Comparison of ENCODE assay signal across 26 cellular contexts in genomic region chr7:143315782-143316181, GRCh38. TPM values are rescaled to one million over a fixed set of nuclear protein-coding genes. Genes with fewer than 3 reads are reported as not detected.
DNase-seq lines count a peak whose midpoint lies in the region; ATAC-seq, FAIRE-seq and TF ChIP-seq lines count a peak whose summit lies in the region.
"Had no signal": no experiment of that assay in that cellular context is flagged by ENCODE, and none has a peak within 500 bp of the region (broad histone marks: within the 10 kb centered on the region; RNA-seq: fewer than 3 reads in every experiment).

Gene CLCN1 (plus strand): TSS chr7:143316111. CDS start chr7:143316213, 102 bp downstream.

- DNase-seq in T-helper 2 cell treated with Interferon-gamma antibody and Interleukin-4, amounts not matched to agents 5 μg/mL and 100 μg/mL, for 36 hours (ENCODE audit: low spot score) = no peak
- DNase-seq in T-helper 2 cell = no peak
- no peak for DNase-seq in K562 (ENCODE audit: extremely low read depth in 1 of 4, low spot score in 3 of 4)
- no peak for DNase-seq in neural crest cell (ENCODE audit: low read depth, low spot score)
- no peak for DNase-seq in anterior cingulate cortex (lab: John Stamatoyannopoulos, UW)
- DNase-seq in HFFc6 = no peak
- no peak for DNase-seq in smooth muscle cell (lab: John Stamatoyannopoulos, UW; ENCODE audit: unreplicated experiment)
- DNase-seq: ACHN; BE2C; CD4-positive, CD25-positive, alpha-beta regulatory T cell; GM23248; NCI-H1048; NCI-H1417; NCI-H1694; NCI-H2081; NCI-H2227 treated with DMSO at 0.1 percent for 48 hours; NCI-H526 treated with DMSO at 0.1 percent for 48 hours; OCI-M1; Peyer's patch; SHP77 treated with DMSO at 0.1 percent for 48 hours had no signal

- TF ChIP-seq RAD21 in K562 (CRISPR knock-in tag; conservative IDR thresholded peaks at IDR 0.05 in 1 of 2, IDR thresholded peaks at IDR 0.05 in 1 of 2) = no peak

- H3F3A ChIP-seq in smooth muscle cell (ENCODE audit: low read depth) = no peaks in the 10 kb centered on the region

- FAIRE-seq in K562 (lab: Jason Lieb, UNC) = no peak
- FAIRE-seq: D721Med had no signal

- no peak within 1 kb of the TSS for H3K27ac ChIP-seq in K562 (ENCODE audit: extremely low read depth, low read depth, low read length)
- H3K27ac ChIP-seq in skeletal muscle tissue (ENCODE audit: low read depth, low read length) = peak within 1 kb of the TSS; percentile 91
- no peak within 1 kb of the TSS for H3K27ac ChIP-seq in smooth muscle cell (ENCODE audit: low read depth)
- H3K27ac ChIP-seq: 22Rv1, GM23248, KMS-11, Peyer's patch had no signal

- H3K27ac Mint-ChIP-seq in T-helper 2 cell treated with Interferon-gamma antibody and Interleukin-4, amounts not matched to agents 5 μg/mL and 100 μg/mL, for 36 hours = peak within 1 kb of the TSS; percentile 12
- H3K27ac Mint-ChIP-seq in neural crest cell (ENCODE audit: unreplicated experiment) (peak within 1 kb of the TSS; percentile 5), HFFc6 (no peak within 1 kb of the TSS)

- no TSS peak for BruUV-seq in K562 (replicated peaks; lab: Mats Ljungman, UMichigan)

- H3K4me1 Mint-ChIP-seq in T-helper 2 cell treated with Interferon-gamma antibody and Interleukin-4, amounts not matched to agents 5 μg/mL and 100 μg/mL, for 36 hours (ENCODE audit: low read depth) = peaks cover 37% of the 10 kb centered on the region
- H3K4me1 Mint-ChIP-seq in neural crest cell = no peaks in the 10 kb centered on the region
- H3K4me1 Mint-ChIP-seq in HFFc6 (ENCODE audit: low read depth) = no peaks in the 10 kb centered on the region

- H3K9me3 Mint-ChIP-seq in T-helper 2 cell treated with Interferon-gamma antibody and Interleukin-4, amounts not matched to agents 5 μg/mL and 100 μg/mL, for 36 hours = peaks cover 4% of the 10 kb centered on the region
- H3K9me3 Mint-ChIP-seq in neural crest cell = no peaks in the 10 kb centered on the region
- no peaks in the 10 kb centered on the region for H3K9me3 Mint-ChIP-seq in HFFc6
- H3K9me3 Mint-ChIP-seq: CD4-positive, CD25-positive, alpha-beta regulatory T cell had no signal

- H2AFZ ChIP-seq in K562 (ENCODE audit: low read depth, low read length) (no peak within 1 kb of the TSS), smooth muscle cell (ENCODE audit: low read depth) (no peak within 1 kb of the TSS)
- H2AFZ ChIP-seq: GM23248 had no signal

- in situ Hi-C loops in K562 (cut with MboI) = no loop called here

- no peak within 1 kb of the TSS for H3K4me3 Mint-ChIP-seq in T-helper 2 cell treated with Interferon-gamma antibody and Interleukin-4, amounts not matched to agents 5 μg/mL and 100 μg/mL, for 36 hours
- H3K4me3 Mint-ChIP-seq in neural crest cell (no peak within 1 kb of the TSS), HFFc6 (no peak within 1 kb of the TSS)

- H3K36me3 Mint-ChIP-seq in T-helper 2 cell treated with Interferon-gamma antibody and Interleukin-4, amounts not matched to agents 5 μg/mL and 100 μg/mL, for 36 hours (ENCODE audit: low read depth) = peaks cover 14% of the 10 kb centered on the region
- peaks cover 17% of the 10 kb centered on the region for H3K36me3 Mint-ChIP-seq in neural crest cell (ENCODE audit: low read depth)
- H3K36me3 Mint-ChIP-seq in HFFc6 (ENCODE audit: low read depth) = no peaks in the 10 kb centered on the region
- H3K36me3 Mint-ChIP-seq: CD4-positive, CD25-positive, alpha-beta regulatory T cell had no signal

- POLR2A ChIA-PET in K562 (lab: Yijun Ruan, JAX) = interaction anchor here (0.6 to 1.4 kb wide), 6 partner anchors 9 to 267 kb away, joined by 3 to 4 read pairs (median 4); no protein-coding TSS in a partner anchor

- H3K27me3 ChIP-seq in K562 (ENCODE audit: control insufficient read depth in 2 of 2, insufficient read depth in 2 of 2, low read length in 2 of 2) (peaks cover 31 to 49% of the 10 kb centered on the region in 2 experiments; a peak in 4 of 5 replicates), skeletal muscle tissue (ENCODE audit: control insufficient read depth in 3 of 3, insufficient read depth in 3 of 3, low read length in 3 of 3) (no peaks in the 10 kb centered on the region), smooth muscle cell (ENCODE audit: low read depth) (no peaks in the 10 kb centered on the region)
- H3K27me3 ChIP-seq: BE2C, Peyer's patch had no signal

- TF ChIP-seq CTCF in K562 (IDR thresholded peaks at IDR 0.05 in 2 of 3, conservative IDR thresholded peaks at IDR 0.05 in 1 of 3; ENCODE audit: insufficient read depth in 2 of 3, low read depth in 1 of 3, low read length in 3 of 3) (no peak), neural crest cell (conservative IDR thresholded peaks at IDR 0.05) (no peak), HFFc6 (IDR thresholded peaks at IDR 0.05) (no peak), smooth muscle cell (IDR thresholded peaks at IDR 0.05; ENCODE audit: borderline replicate concordance, insufficient read depth, poor library complexity, severe bottlenecking) (no peak)

- H3K4me3 ChIP-seq in K562 = no peak within 1 kb of the TSS
- peak within 1 kb of the TSS; percentile 72 to 90 (median 80) for H3K4me3 ChIP-seq in skeletal muscle tissue (ENCODE audit: low read length in 3 of 3)
- no peak within 1 kb of the TSS for H3K4me3 ChIP-seq in smooth muscle cell
- H3K4me3 ChIP-seq: GM23248, HAP-1, Peyer's patch had no signal

- H3K79me2 ChIP-seq in K562 (ENCODE audit: control insufficient read depth, insufficient read depth, low read length) (no peaks in the 10 kb centered on the region), smooth muscle cell (ENCODE audit: low read depth) (no peaks in the 10 kb centered on the region)

- intact Hi-C loops in K562 (cut with micrococcal nuclease) = no loop called here

- peaks cover 2% of the 10 kb centered on the region for H3K27me3 Mint-ChIP-seq in T-helper 2 cell treated with Interferon-gamma antibody and Interleukin-4, amounts not matched to agents 5 μg/mL and 100 μg/mL, for 36 hours (ENCODE audit: low read depth)
- no peaks in the 10 kb centered on the region for H3K27me3 Mint-ChIP-seq in neural crest cell (ENCODE audit: low read depth)
- H3K27me3 Mint-ChIP-seq in HFFc6 (ENCODE audit: insufficient read depth) = peaks cover 17% of the 10 kb centered on the region
- H3K27me3 Mint-ChIP-seq: CD4-positive, CD25-positive, alpha-beta regulatory T cell had no signal

- H3K9ac ChIP-seq in K562 (ENCODE audit: insufficient read depth in 1 of 2, low read depth in 2 of 2, low read length in 2 of 2) (no peak within 1 kb of the TSS; a peak in 1 of 4 replicates), skeletal muscle tissue (ENCODE audit: low read depth in 1 of 3, low read length in 3 of 3) (peak within 1 kb of the TSS; percentile 80 to 97 (median 93)), smooth muscle cell (ENCODE audit: low read depth) (no peak within 1 kb of the TSS)
- H3K9ac ChIP-seq: GM23248, KMS-11 had no signal

- no peak for ATAC-seq in K562

- no peaks in the 10 kb centered on the region for H3K9me1 ChIP-seq in K562 (ENCODE audit: control insufficient read depth, insufficient read depth, low read length)

- no peak for TF ChIP-seq POLR2A in K562 (conservative IDR thresholded peaks at IDR 0.05)

- TF ChIP-seq EP300 in K562 (IDR thresholded peaks at IDR 0.05; ENCODE audit: low read length) = no peak

- CTCF ChIA-PET in K562 (lab: Yijun Ruan, JAX; ENCODE audit: low intra/inter-chr PET ratio) = interaction anchor here (0.6 kb wide), 1 partner anchor 94 kb away, joined by 3 read pairs; no protein-coding TSS in a partner anchor

- H4K20me1 ChIP-seq in K562 (replicated peaks; ENCODE audit: control insufficient read depth, insufficient read depth, low read length) = no peaks in the 10 kb centered on the region
- H4K20me1 ChIP-seq in smooth muscle cell (ENCODE audit: low read depth) = no peaks in the 10 kb centered on the region

- H3K4me2 ChIP-seq in K562 (ENCODE audit: insufficient read depth, low read length) = no peak within 1 kb of the TSS
- H3K4me2 ChIP-seq in smooth muscle cell = no peak within 1 kb of the TSS
- H3K4me2 ChIP-seq: KMS-11 had no signal

- whole genome bisulfite sequencing in K562 (ENCODE audit: insufficient coverage, low coverage, missing lambda C conversion rate) = 4% methylated on average over 5 of the region's 5 CpGs
- 81% methylated on average over 5 of the region's 5 CpGs for WGBS in smooth muscle cell (ENCODE audit: low lambda C conversion rate)

- H3K9me3 ChIP-seq in K562 (replicated peaks; ENCODE audit: control insufficient read depth, insufficient read depth, low read depth, low read length) (no peaks in the 10 kb centered on the region), skeletal muscle tissue (ENCODE audit: control insufficient read depth in 3 of 3, low read length in 3 of 3) (no peaks in the 10 kb centered on the region), smooth muscle cell (replicated peaks; ENCODE audit: low read depth) (no peaks in the 10 kb centered on the region)
- H3K9me3 ChIP-seq: BE2C, HAP-1, Peyer's patch had no signal

- no peaks in the 10 kb centered on the region for H3K4me1 ChIP-seq in K562 (replicated peaks in 1 of 2; ENCODE audit: control insufficient read depth in 2 of 2, insufficient read depth in 2 of 2, low read length in 2 of 2)
- peaks cover 26 to 39% (median 33%) of the 10 kb centered on the region in 3 donors for H3K4me1 ChIP-seq in skeletal muscle tissue (ENCODE audit: control insufficient read depth in 3 of 3, insufficient read depth in 3 of 3, low read length in 3 of 3)
- H3K4me1 ChIP-seq in smooth muscle cell (ENCODE audit: low read depth) = no peaks in the 10 kb centered on the region
- H3K4me1 ChIP-seq: BE2C, HAP-1, Peyer's patch had no signal

- H3K36me3 ChIP-seq in K562 (ENCODE audit: control insufficient read depth, insufficient read depth, low read length) (no peaks in the 10 kb centered on the region), skeletal muscle tissue (ENCODE audit: control insufficient read depth in 3 of 3, insufficient read depth in 3 of 3, low read length in 3 of 3) (peaks cover 6 to 14% (median 9%) of the 10 kb centered on the region in 3 donors), smooth muscle cell (ENCODE audit: low read depth) (no peaks in the 10 kb centered on the region)
- H3K36me3 ChIP-seq: BE2C, HAP-1, Peyer's patch had no signal

RNA-seq across cellular contexts. Expression of gene CLCN1, which starts in this region (rescaled TPM):
- total RNA-seq in K562 (2011; cell fraction: chromatin; rRNA removed; ENCODE audit: low replicate concordance) = not detected in 2 replicates
- not detected in 2 replicates for total RNA-seq in K562 (2011; cell fraction: nucleolus; rRNA removed)
- not detected in 2 replicates for total RNA-seq in K562 (2011; cell fraction: nucleoplasm; rRNA removed)
- total RNA-seq in K562 (2014; rRNA removed) (not detected in 2 replicates), K562 (2014; rRNA removed; fragmentation: Illumina TruSeq; extraction: Trizol) (0.11 TPM in 1 of 2 replicates, not detected in the other), K562 (2015; rRNA removed; fragmentation: Illumina TruSeq; extraction: Trizol) (0.04 TPM in 1 of 2 replicates, not detected in the other), K562 (2021) (not detected in 2 replicates), neural crest cell (0.09 TPM in 1 of 2 replicates, not detected in the other), skeletal muscle tissue (4.7 TPM), smooth muscle cell (not detected in 2 replicates)
- polyA plus RNA-seq in K562 (2011; rRNA removed) (0.04 TPM in 1 of 2 replicates, not detected in the other), K562 (2014; fragmentation: Illumina TruSeq; extraction: Trizol) (not detected in 2 replicates), K562 (2014; fragmentation: Nextera tagmentation; extraction: Ambion mirVana) (under 1 TPM in 1 of 2 experiments, not detected in 1; 0.07 TPM), K562 (2014; rRNA removed) (0.01 and 0.09 TPM in 2 replicates), smooth muscle cell (not detected in 2 replicates)
- polyA plus RNA-seq in K562 (2011; cell fraction: cytosol; rRNA removed) = 0.24 TPM in 1 of 2 replicates, not detected in the other
- not detected in 2 replicates for polyA plus RNA-seq in K562 (2011; cell fraction: nucleus; rRNA removed)
- polyA plus RNA-seq in K562 (2012) = 0.04 and 0.32 TPM in 2 replicates
- not detected in 2 replicates for polyA minus RNA-seq in K562 (2011; rRNA and poly(A)+ RNA removed)
- polyA minus RNA-seq in K562 (2011; cell fraction: cytosol; rRNA and poly(A)+ RNA removed) = not detected in 2 replicates
- 0.13 TPM in 1 of 2 replicates, not detected in the other for polyA minus RNA-seq in K562 (2011; cell fraction: nucleus; rRNA and poly(A)+ RNA removed)
- not detected for total RNA-seq in HFFc6 (2021; fragmentation: NEBNext Ultra II Directional; extraction: Animal tissue kit (Norgen Biotek cat#: 25700))
- total RNA-seq: CD4-positive, CD25-positive, alpha-beta regulatory T cell; G401; GM23248 had no signal
- polyA plus RNA-seq: GM23248 had no signal

Comparison
In these comparisons a context has a peak if more than half of its experiments do, and no peak if none do; other contexts are left out.
1. H3K4me3 ChIP-seq: peak in skeletal muscle tissue (3 of 3); none in K562 (single experiment) and smooth muscle cell (single experiment).
2. H3K9ac ChIP-seq: peak in skeletal muscle tissue (3 of 3); none in K562 (0 of 2) and smooth muscle cell (single experiment).